Comparison of ENCODE assay signal across 28 cellular contexts in genomic region chrX:37553476-37553875, GRCh38.
"Had no signal": no experiment of that assay in that cellular context is flagged by ENCODE, and none has a peak within 500 bp of the region (broad histone marks: within the 10 kb centered on the region; RNA-seq: fewer than 3 reads in every experiment).

No MANE protein-coding gene starts in this region.

- H3K9me3 ChIP-seq: adrenal gland, body of pancreas had no signal

- H3K4me1 ChIP-seq: adrenal gland, body of pancreas had no signal

- H3K36me3 Mint-ChIP-seq: activated naive CD4-positive, alpha-beta T cell treated with anti-CD3 and anti-CD28 coated beads, Interleukin-2, amount 50 U/mL, for 24 hours; activated naive CD8-positive, alpha-beta T cell treated with anti-CD3 and anti-CD28 coated beads for 36 hours had no signal

- H3K4me3 Mint-ChIP-seq: activated B cell treated with CpG ODN at 0.5 μM for 24 hours; activated CD8-positive, alpha-beta T cell treated with anti-CD3 and anti-CD28 coated beads for 36 hours; activated naive CD4-positive, alpha-beta T cell treated with anti-CD3 and anti-CD28 coated beads for 36 hours; activated naive CD4-positive, alpha-beta T cell treated with anti-CD3 and anti-CD28 coated beads, Interleukin-2, amount 50 U/mL, for 24 hours; activated naive CD8-positive, alpha-beta T cell treated with anti-CD3 and anti-CD28 coated beads for 36 hours; activated naive CD8-positive, alpha-beta T cell treated with anti-CD3 and anti-CD28 coated beads, Interleukin-2, amount 50 U/mL, for 24 hours; activated T-cell treated with anti-CD3 and anti-CD28 coated beads, Interleukin-2, amount 50 U/mL, for 4 hours; activated T-helper 17 cell treated with anti-CD3 and anti-CD28 coated beads, Interleukin-2, amount 50 U/mL, for 72 hours; effector memory CD8-positive, alpha-beta T cell had no signal

- H3K27ac Mint-ChIP-seq: activated B cell treated with CpG ODN at 0.5 μM for 24 hours; activated CD8-positive, alpha-beta T cell treated with anti-CD3 and anti-CD28 coated beads for 36 hours; activated naive CD4-positive, alpha-beta T cell treated with anti-CD3 and anti-CD28 coated beads for 36 hours; activated naive CD4-positive, alpha-beta T cell treated with anti-CD3 and anti-CD28 coated beads, Interleukin-2, amount 50 U/mL, for 24 hours; activated naive CD8-positive, alpha-beta T cell treated with anti-CD3 and anti-CD28 coated beads for 36 hours; activated naive CD8-positive, alpha-beta T cell treated with anti-CD3 and anti-CD28 coated beads, Interleukin-2, amount 50 U/mL, for 24 hours; activated T-helper 17 cell treated with anti-CD3 and anti-CD28 coated beads, Interleukin-2, amount 50 U/mL, for 72 hours; effector memory CD8-positive, alpha-beta T cell had no signal

- ATAC-seq: activated CD4-positive, CD25-positive, alpha-beta regulatory T cell treated with anti-CD3 and anti-CD28 coated beads, Interleukin-2, amount 50 U/mL, for 24 hours; activated CD8-positive, alpha-beta T cell treated with anti-CD3 and anti-CD28 coated beads for 36 hours; activated naive CD8-positive, alpha-beta T cell treated with anti-CD3 and anti-CD28 coated beads, Interleukin-2, amount 50 U/mL, for 24 hours; activated T-cell treated with anti-CD3 and anti-CD28 coated beads, Interleukin-2, amount 50 U/mL, for 4 hours; activated T-helper 17 cell treated with anti-CD3 and anti-CD28 coated beads, Interleukin-2, amount 50 U/mL, for 72 hours; body of pancreas; effector memory CD8-positive, alpha-beta T cell had no signal

- H3K27me3 Mint-ChIP-seq: activated B cell treated with CpG ODN at 0.5 μM for 24 hours; activated CD8-positive, alpha-beta T cell treated with anti-CD3 and anti-CD28 coated beads for 36 hours; activated naive CD8-positive, alpha-beta T cell treated with anti-CD3 and anti-CD28 coated beads for 36 hours; activated naive CD8-positive, alpha-beta T cell treated with anti-CD3 and anti-CD28 coated beads, Interleukin-2, amount 50 U/mL, for 24 hours; activated T-helper 17 cell treated with anti-CD3 and anti-CD28 coated beads, Interleukin-2, amount 50 U/mL, for 72 hours had no signal

- H3K27ac ChIP-seq: adrenal gland, body of pancreas, epithelial cell of prostate had no signal

- H3K4me1 Mint-ChIP-seq: activated B cell treated with CpG ODN at 0.5 μM for 24 hours; activated naive CD4-positive, alpha-beta T cell treated with anti-CD3 and anti-CD28 coated beads, Interleukin-2, amount 50 U/mL, for 24 hours; activated naive CD8-positive, alpha-beta T cell treated with anti-CD3 and anti-CD28 coated beads for 36 hours; activated naive CD8-positive, alpha-beta T cell treated with anti-CD3 and anti-CD28 coated beads, Interleukin-2, amount 50 U/mL, for 24 hours; activated T-helper 17 cell treated with anti-CD3 and anti-CD28 coated beads, Interleukin-2, amount 50 U/mL, for 72 hours had no signal

- H3K4me3 ChIP-seq: adrenal gland, body of pancreas had no signal

- H3K27me3 ChIP-seq: body of pancreas had no signal

- DNase-seq: activated B cell treated with CpG ODN at 0.5 μM for 24 hours; activated CD4-positive, alpha-beta T cell treated with anti-CD3 and anti-CD28 coated beads for 48 hours; activated CD4-positive, alpha-beta T cell treated with anti-CD3 and anti-CD28 coated beads, Interleukin-2, amount 50 U/mL, for 1 hour; activated CD4-positive, alpha-beta T cell treated with anti-CD3 and anti-CD28 coated beads, Interleukin-2, amount 50 U/mL, for 48 hours; activated CD8-positive, alpha-beta memory T cell treated with anti-CD3 and anti-CD28 coated beads for 24 hours; activated CD8-positive, alpha-beta T cell treated with anti-CD3 and anti-CD28 coated beads for 36 hours; activated effector memory CD4-positive, alpha-beta T cell treated with Interleukin-2 at 50 U/mL for 16 hours; activated gamma-delta T cell treated with Interleukin-2 at 50 U/mL for 16 hours; activated naive CD4-positive, alpha-beta T cell treated with anti-CD3 and anti-CD28 coated beads for 36 hours; activated naive CD8-positive, alpha-beta T cell treated with anti-CD3 and anti-CD28 coated beads for 36 hours; activated naive CD8-positive, alpha-beta T cell treated with anti-CD3 and anti-CD28 coated beads, Interleukin-2, amount 50 U/mL, for 24 hours; activated T-cell treated with anti-CD3 and anti-CD28 coated beads, Interleukin-2, amount 50 U/mL, for 4 hours; adrenal gland; amygdala; aorta; body of pancreas; caudate nucleus; cortex of kidney; dermis blood vessel endothelial cell; effector CD4-positive, alpha-beta T cell; effector memory CD8-positive, alpha-beta T cell; foreskin fibroblast; head of caudate nucleus; T-helper 2 cell had no signal

- H3K36me3 ChIP-seq: adrenal gland had no signal

- H3K9me3 Mint-ChIP-seq: activated B cell treated with CpG ODN at 0.5 μM for 24 hours; activated CD8-positive, alpha-beta T cell treated with anti-CD3 and anti-CD28 coated beads for 36 hours; activated naive CD4-positive, alpha-beta T cell treated with anti-CD3 and anti-CD28 coated beads for 36 hours; activated naive CD4-positive, alpha-beta T cell treated with anti-CD3 and anti-CD28 coated beads, Interleukin-2, amount 50 U/mL, for 24 hours; activated naive CD8-positive, alpha-beta T cell treated with anti-CD3 and anti-CD28 coated beads for 36 hours; activated naive CD8-positive, alpha-beta T cell treated with anti-CD3 and anti-CD28 coated beads, Interleukin-2, amount 50 U/mL, for 24 hours; activated T-cell treated with anti-CD3 and anti-CD28 coated beads, Interleukin-2, amount 50 U/mL, for 4 hours; activated T-helper 17 cell treated with anti-CD3 and anti-CD28 coated beads, Interleukin-2, amount 50 U/mL, for 72 hours; effector memory CD8-positive, alpha-beta T cell had no signal
